In the genomic region with DNA sequence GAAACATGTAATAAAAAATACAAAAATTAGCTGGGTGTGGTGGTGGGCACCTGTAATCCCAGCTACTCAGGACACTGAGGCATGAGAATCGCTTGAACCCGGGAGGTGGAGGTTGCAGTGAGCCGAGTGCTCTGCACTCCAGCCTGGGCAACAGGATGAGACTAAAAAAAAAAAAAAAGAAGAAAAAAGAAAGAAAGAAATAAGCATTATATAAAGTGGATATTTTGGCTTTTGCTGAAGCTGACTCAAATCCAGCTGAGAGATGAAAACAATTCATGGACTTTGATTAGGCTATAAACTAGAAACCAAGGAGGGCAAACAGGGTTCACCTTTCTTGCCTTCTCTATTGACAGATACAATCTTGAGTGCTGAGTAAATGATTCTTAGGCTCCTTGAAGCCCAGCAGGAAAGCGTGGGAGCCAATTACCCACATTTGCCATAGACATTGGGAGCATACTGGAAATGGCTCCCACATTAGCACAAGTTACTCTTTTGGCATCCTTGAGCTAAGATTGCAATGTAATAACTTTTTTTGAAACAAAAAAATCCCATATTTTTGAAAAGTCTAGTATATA, we compare ENCODE assay signal across 21 cellular contexts. TPM values are rescaled to one million over a fixed set of nuclear protein-coding genes. Genes with fewer than 3 reads are reported as not detected.
DNase-seq lines count a peak whose midpoint lies in the region; TF ChIP-seq lines count a peak whose summit lies in the region.
"Had no signal": no experiment of that assay in that cellular context is flagged by ENCODE, and none has a peak within 500 bp of the region (broad histone marks: within the 10 kb centered on the region; RNA-seq: fewer than 3 reads in every experiment).

No MANE protein-coding gene starts in this region.

- H3K27me3 Mint-ChIP-seq in progenitor cell of endocrine pancreas, result no peaks in the 10 kb centered on the region

- no peak overlapping the region for H2AFZ ChIP-seq in hepatocyte

- H3K36me3 ChIP-seq in HEK293 (ENCODE audit: control insufficient read depth in 2 of 2, insufficient read depth in 1 of 2, low read length in 2 of 2) (peaks cover 12 to 17% of the 10 kb centered on the region in 2 experiments), hepatocyte (replicated peaks; ENCODE audit: insufficient read depth, low read depth) (no peaks in the 10 kb centered on the region)

- TF ChIP-seq CTCF in HEK293 (tag by site-specific recombination; IDR thresholded peaks at IDR 0.05), result no peak
- TF ChIP-seq CTCF in hepatocyte (IDR thresholded peaks at IDR 0.05; ENCODE audit: poor library complexity), result no peak
- no peak for TF ChIP-seq CTCF in progenitor cell of endocrine pancreas (IDR thresholded peaks at IDR 0.05; ENCODE audit: unreplicated experiment)

- H3K27me3 ChIP-seq in hepatocyte, result no peaks in the 10 kb centered on the region

- no peak overlapping the region for H3K4me3 Mint-ChIP-seq in progenitor cell of endocrine pancreas (ENCODE audit: low read depth)
- H3K4me3 Mint-ChIP-seq: CD4-positive, CD25-positive, alpha-beta regulatory T cell; H9 had no signal

- H3K9me3 ChIP-seq in HEK293 (ENCODE audit: control insufficient read depth, insufficient read depth, low read depth, low read length) (no peaks in the 10 kb centered on the region), hepatocyte (ENCODE audit: low read depth) (no peaks in the 10 kb centered on the region)

- no peaks in the 10 kb centered on the region for H3K9me2 ChIP-seq in hepatocyte (replicated peaks; ENCODE audit: insufficient read depth)

- no peaks in the 10 kb centered on the region for H3K9me3 Mint-ChIP-seq in progenitor cell of endocrine pancreas (ENCODE audit: low read depth)
- H3K9me3 Mint-ChIP-seq: H9 had no signal

- H3K27ac ChIP-seq in HEK293 (ENCODE audit: extremely low read depth, low read depth, low read length), result no peak overlapping the region
- H3K27ac ChIP-seq in hepatocyte, result peak overlapping the region; percentile 33

- H3K27ac Mint-ChIP-seq in progenitor cell of endocrine pancreas, result peak overlapping the region; percentile 59
- H3K27ac Mint-ChIP-seq: CD4-positive, CD25-positive, alpha-beta regulatory T cell had no signal

- WGBS in hepatocyte (ENCODE audit: low lambda C conversion rate, missing lambda C conversion rate), result 73% methylated on average over 4 of the region's 4 CpGs

- peaks cover 30% of the 10 kb centered on the region for H3K79me2 ChIP-seq in hepatocyte

- peaks cover 29% of the 10 kb centered on the region for H3K4me1 Mint-ChIP-seq in progenitor cell of endocrine pancreas (ENCODE audit: low read depth)

- peaks cover 10% of the 10 kb centered on the region for H3K36me3 Mint-ChIP-seq in progenitor cell of endocrine pancreas (ENCODE audit: insufficient read depth)

- CTCF ChIA-PET in HEK293 (lab: Yijun Ruan, JAX), result interaction anchor here (0.7 to 1.7 kb wide), 5 partner anchors 13 to 122 kb away, joined by 3 to 5 read pairs (median 5); partner anchors contain the start of gene FOXD1

- DNase-seq in LoVo (ENCODE audit: low spot score) (peak; percentile 61), hepatocyte (ENCODE audit: low spot score) (peak; percentile 56), progenitor cell of endocrine pancreas (ENCODE audit: low spot score, unreplicated experiment) (no peak), HuH-7.5 (ENCODE audit: low spot score) (no peak), NCI-H2107 treated with DMSO at 0.1 percent for 48 hours (lab: John Stamatoyannopoulos, UW; ENCODE audit: unreplicated experiment) (no peak)
- no peak for DNase-seq in activated naive CD4-positive, alpha-beta T cell treated with anti-CD3 and anti-CD28 coated beads, Interleukin-2, amount 50 U/mL, for 16 hours
- DNase-seq: CD4-positive, CD25-positive, alpha-beta regulatory T cell; DND-41; H9; Kasumi-1; MM.1S; NCI-H1048; NCI-H1436; NCI-H1930; NCI-H2171; NCI-H345; NCI-H524; NCI-H774; NK-92 treated with Interleukin-12 subunit alpha and Interleukin-12 subunit beta, amount 100 ng/mL, for 24 hours had no signal

- H4K20me1 ChIP-seq in hepatocyte (ENCODE audit: insufficient read depth, poor library complexity, severe bottlenecking), result peaks cover 15% of the 10 kb centered on the region

- H3K4me3 ChIP-seq in HEK293 (ENCODE audit: low read depth, low read length), result no peak overlapping the region
- H3K4me3 ChIP-seq in hepatocyte, result no peak overlapping the region
- H3K4me3 ChIP-seq: GM12878 had no signal

- peak overlapping the region; percentile 55 for H3K4me2 ChIP-seq in hepatocyte

- POLR2A ChIA-PET in HEK293 (lab: Yijun Ruan, JAX), result interaction anchor here (0.7 to 1.6 kb wide), 2 partner anchors 11 to 233 kb away, joined by 3 to 5 read pairs; no protein-coding TSS in a partner anchor

- peaks cover 8% of the 10 kb centered on the region for H3K4me1 ChIP-seq in HEK293 (ENCODE audit: control insufficient read depth, insufficient read depth, low read length)
- peaks cover 27% of the 10 kb centered on the region for H3K4me1 ChIP-seq in hepatocyte (ENCODE audit: insufficient read depth)

TF ChIP-seq in HEK293, 187 proteins besides CTCF, POLR2A, EP300 and RAD21:
- TF ChIP-seq ZNF548 (tag by site-specific recombination; IDR thresholded peaks at IDR 0.05), result no peak
- TF ChIP-seq, protein P1, sequence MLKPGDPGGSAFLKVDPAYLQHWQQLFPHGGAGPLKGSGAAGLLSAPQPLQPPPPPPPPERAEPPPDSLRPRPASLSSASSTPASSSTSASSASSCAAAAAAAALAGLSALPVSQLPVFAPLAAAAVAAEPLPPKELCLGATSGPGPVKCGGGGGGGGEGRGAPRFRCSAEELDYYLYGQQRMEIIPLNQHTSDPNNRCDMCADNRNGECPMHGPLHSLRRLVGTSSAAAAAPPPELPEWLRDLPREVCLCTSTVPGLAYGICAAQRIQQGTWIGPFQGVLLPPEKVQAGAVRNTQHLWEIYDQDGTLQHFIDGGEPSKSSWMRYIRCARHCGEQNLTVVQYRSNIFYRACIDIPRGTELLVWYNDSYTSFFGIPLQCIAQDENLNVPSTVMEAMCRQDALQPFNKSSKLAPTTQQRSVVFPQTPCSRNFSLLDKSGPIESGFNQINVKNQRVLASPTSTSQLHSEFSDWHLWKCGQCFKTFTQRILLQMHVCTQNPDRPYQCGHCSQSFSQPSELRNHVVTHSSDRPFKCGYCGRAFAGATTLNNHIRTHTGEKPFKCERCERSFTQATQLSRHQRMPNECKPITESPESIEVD (tag by site-specific recombination; IDR thresholded peaks at IDR 0.05), result peak; percentile 49; the same call in 1 of the 2 replicates
- peak; percentile 41; the same call in 1 of the 2 replicates for TF ChIP-seq ZFHX2 (tag by site-specific recombination; conservative IDR thresholded peaks at IDR 0.05)
- TF ChIP-seq EGR2 (tag by site-specific recombination; IDR thresholded peaks at IDR 0.05; ENCODE audit: low read depth), result peak; percentile 46; the same call in 1 of the 2 replicates
- peak; percentile 73 for TF ChIP-seq IKZF3 (tag by site-specific recombination; IDR thresholded peaks at IDR 0.05)
- peak; percentile 22; the same call in 1 of the 2 replicates for TF ChIP-seq OSR2 (tag by site-specific recombination; IDR thresholded peaks at IDR 0.05)
- no peak for TF ChIP-seq HOXC10 (CRISPR knock-in tag; IDR thresholded peaks at IDR 0.05)
- TF ChIP-seq ZNF596 (tag by site-specific recombination; IDR thresholded peaks at IDR 0.05), result peak; percentile 11; the same call in 1 of the 2 replicates
- 0 out of 2 replicates have a peak, but pooled peaks have one; percentile 50 for TF ChIP-seq ZNF362 (tag by site-specific recombination; IDR thresholded peaks at IDR 0.05)
- peak; percentile 67 for TF ChIP-seq ZBTB17 (tag by site-specific recombination; IDR thresholded peaks at IDR 0.05)

RNA-seq across cellular contexts. Expression of gene BTF3, which starts 2.4 kb away (rescaled TPM):
- total RNA-seq in hepatocyte (423 and 456 TPM in 2 replicates), progenitor cell of endocrine pancreas (589 and 604 TPM in 2 replicates)
- 390 and 430 TPM in 2 replicates for polyA plus RNA-seq in hepatocyte

RNA-seq across cellular contexts. Expression of gene FOXD1, which starts 47.3 kb away (rescaled TPM):
- total RNA-seq in hepatocyte (0.33 and 1.6 TPM in 2 replicates), progenitor cell of endocrine pancreas (0.19 and 0.29 TPM in 2 replicates)
- polyA plus RNA-seq in hepatocyte, result 0.75 and 1.9 TPM in 2 replicates
- total RNA-seq: CD4-positive, CD25-positive, alpha-beta regulatory T cell; GM12878 had no signal
- polyA plus RNA-seq: GM12878 had no signal

Comparison
In these comparisons a context has a peak if more than half of its experiments do, and no peak if none do; other contexts are left out.
1. DNase-seq: peak in LoVo (single experiment) and hepatocyte (single experiment); none in progenitor cell of endocrine pancreas (single experiment), HuH-7.5 (single experiment), NCI-H2107 treated with DMSO at 0.1 percent for 48 hours (single experiment) and activated naive CD4-positive, alpha-beta T cell treated with anti-CD3 and anti-CD28 coated beads, Interleukin-2, amount 50 U/mL, for 16 hours (single experiment).